Comparison of ENCODE assay signal across 10 cellular contexts in the genomic region with DNA sequence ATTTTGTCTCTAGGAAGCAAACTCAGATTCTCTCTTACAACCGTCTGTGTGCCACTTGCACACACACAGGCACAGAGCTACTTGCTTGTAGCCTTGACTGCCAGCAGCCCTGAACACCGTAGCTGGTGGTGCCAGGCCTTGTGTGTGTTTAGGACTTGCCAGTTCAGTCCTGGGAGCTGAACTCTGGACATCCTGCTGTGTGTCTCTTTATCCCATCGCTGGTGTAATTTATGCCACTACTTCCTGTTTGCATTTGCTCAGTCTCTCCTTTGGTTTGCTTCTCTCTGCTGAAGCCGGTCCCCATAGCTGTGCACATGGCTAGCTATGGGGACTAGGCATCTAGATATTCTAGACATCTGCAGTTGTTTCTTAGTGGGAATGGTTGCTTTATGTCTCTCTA. TPM values are rescaled to one million over a fixed set of nuclear protein-coding genes. Genes with fewer than 3 reads are reported as not detected.
DNase-seq lines count a peak whose midpoint lies in the region; ATAC-seq and TF ChIP-seq lines count a peak whose summit lies in the region.
"Had no signal": no experiment of that assay in that cellular context is flagged by ENCODE, and none has a peak within 500 bp of the region (broad histone marks: within the 10 kb centered on the region; RNA-seq: fewer than 3 reads in every experiment).

No MANE protein-coding gene starts in this region.

- no peak overlapping the region for H3K23ac ChIP-seq in neuronal stem cell (ENCODE audit: low read depth, low read length, poor library complexity)

- H3K18ac ChIP-seq in neuronal stem cell (ENCODE audit: low read length): no peak overlapping the region

- H3K9me3 ChIP-seq in body of pancreas (no peaks in the 10 kb centered on the region), ovary (no peaks in the 10 kb centered on the region), neuronal stem cell (replicated peaks in 1 of 2; ENCODE audit: control insufficient read depth in 2 of 2, insufficient read depth in 1 of 2, low read depth in 1 of 2, low read length in 2 of 2) (no peaks in the 10 kb centered on the region)

- H3K36me3 ChIP-seq in body of pancreas (replicated peaks in 1 of 2; ENCODE audit: insufficient read depth in 1 of 2, low read depth in 2 of 2) (no peaks in the 10 kb centered on the region), ovary (no peaks in the 10 kb centered on the region), neuronal stem cell (replicated peaks in 1 of 2; ENCODE audit: control insufficient read depth in 2 of 2, insufficient read depth in 2 of 2, low read length in 2 of 2) (peaks cover 4 to 19% of the 10 kb centered on the region in 2 donors)

- no peak overlapping the region for H3K4ac ChIP-seq in neuronal stem cell (ENCODE audit: low read length)

- TF ChIP-seq EP300 in ovary (IDR thresholded peaks at IDR 0.05): no peak

- H3K4me1 Mint-ChIP-seq in nephron: peaks cover 33% of the 10 kb centered on the region

- no peak overlapping the region for H3K14ac ChIP-seq in neuronal stem cell (ENCODE audit: low read length)

- intact Hi-C loops in body of pancreas (cut with DNase I) (no loop called here), ovary (cut with DNase I) (no loop called here)

- TF ChIP-seq POLR2A in body of pancreas (IDR thresholded peaks at IDR 0.05): no peak
- TF ChIP-seq POLR2A in ovary (IDR thresholded peaks at IDR 0.05): no peak

- no peaks in the 10 kb centered on the region for H3K9me3 Mint-ChIP-seq in nephron

- H3K27ac Mint-ChIP-seq in nephron: peak overlapping the region in 2 of 3 experiments; percentile 2 to 58

- no peak overlapping the region for H3K4me2 ChIP-seq in neuronal stem cell (ENCODE audit: insufficient read depth, low read length, poor library complexity, severe bottlenecking)

- DNase-seq in DMS153 treated with DMSO at 0.1 percent for 48 hours (lab: John Stamatoyannopoulos, UW; ENCODE audit: unreplicated experiment) (peak; percentile 71), NCI-H2081 treated with DMSO at 0.1 percent for 48 hours (lab: John Stamatoyannopoulos, UW) (peak; percentile 81), body of pancreas (peak; percentile 55 to 78 (median 78)), ovary (no peak), neuronal stem cell (ENCODE audit: low spot score) (no peak)
- DNase-seq: activated CD4-positive, alpha-beta T cell treated with anti-CD3 and anti-CD28 coated beads for 1 hour; mammary epithelial cell had no signal

- H2BK5ac ChIP-seq in neuronal stem cell (ENCODE audit: low read length): no peak overlapping the region

- H4K8ac ChIP-seq in neuronal stem cell (ENCODE audit: low read depth, low read length): no peak overlapping the region

- H4K91ac ChIP-seq in neuronal stem cell (ENCODE audit: low read depth, low read length, poor library complexity): no peak overlapping the region

- H3K27ac ChIP-seq in body of pancreas (peak overlapping the region in 3 of 4 donors; percentile 22 to 59 (median 47)), ovary (no peak overlapping the region), neuronal stem cell (replicated peaks; ENCODE audit: low read length) (no peak overlapping the region)

- H3K4me1 ChIP-seq in body of pancreas (peaks cover 56% of the 10 kb centered on the region), ovary (ENCODE audit: insufficient read depth) (no peaks in the 10 kb centered on the region), neuronal stem cell (ENCODE audit: control insufficient read depth in 2 of 2, insufficient read depth in 1 of 2, low read depth in 1 of 2, low read length in 2 of 2) (peaks cover 3 to 9% of the 10 kb centered on the region in 2 donors)

- H3K9ac ChIP-seq in neuronal stem cell (ENCODE audit: low read depth, low read length, poor library complexity): no peak overlapping the region

- H2BK120ac ChIP-seq in neuronal stem cell (ENCODE audit: low read depth, low read length): no peak overlapping the region

- no peak overlapping the region for H2BK12ac ChIP-seq in neuronal stem cell (ENCODE audit: low read length)

- TF ChIP-seq CTCF in body of pancreas (IDR thresholded peaks at IDR 0.05) (no peak), nephron (IDR thresholded peaks at IDR 0.05; ENCODE audit: unreplicated experiment in 3 of 3) (no peak), ovary (IDR thresholded peaks at IDR 0.05) (no peak)

- H2AFZ ChIP-seq in neuronal stem cell (ENCODE audit: low read length): no peak overlapping the region

- H3K4me3 Mint-ChIP-seq in nephron: no peak overlapping the region

- no peak overlapping the region for H2BK15ac ChIP-seq in neuronal stem cell (ENCODE audit: low read length)

- H3K4me3 ChIP-seq in body of pancreas (no peak overlapping the region), ovary (no peak overlapping the region), neuronal stem cell (ENCODE audit: low read length in 2 of 2) (no peak overlapping the region)

- H3K36me3 Mint-ChIP-seq in nephron (ENCODE audit: low read depth): peaks cover 33% of the 10 kb centered on the region

- H3K27me3 ChIP-seq in body of pancreas (no peaks in the 10 kb centered on the region), ovary (no peaks in the 10 kb centered on the region), neuronal stem cell (ENCODE audit: control insufficient read depth in 3 of 3, insufficient read depth in 3 of 3, low read depth in 1 of 3, low read length in 3 of 3) (no peaks in the 10 kb centered on the region)

- H3K79me1 ChIP-seq in neuronal stem cell (ENCODE audit: low read depth, low read length): peaks cover 6% of the 10 kb centered on the region

- no peaks in the 10 kb centered on the region for H3K27me3 Mint-ChIP-seq in nephron (ENCODE audit: low read depth)

- 6 to 7% methylated on average over 4 of the region's 4 CpGs for WGBS in body of pancreas, 2 donors
- WGBS in ovary, 3 donors: 43 to 56% (median 48%) methylated on average over 4 of the region's 4 CpGs
- no CpG with 5 or more reads among the region's 4 CpGs for WGBS in neuronal stem cell (ENCODE audit: extremely low coverage in 2 of 2, insufficient read length in 2 of 2, insufficient replicate concordance in 1 of 2), 2 donors

- no peak overlapping the region for H2AK5ac ChIP-seq in neuronal stem cell (ENCODE audit: low read depth, low read length)

- ATAC-seq in body of pancreas (peak; percentile 79), GM19397 (IDR thresholded peaks at IDR 0.05; ENCODE audit: unreplicated experiment) (no peak), GM18517 (IDR thresholded peaks at IDR 0.05; ENCODE audit: unreplicated experiment) (no peak)

RNA-seq across cellular contexts. Expression of a gene that starts 24.0 kb away (rescaled TPM):
- total RNA-seq in body of pancreas: 10 to 100 TPM; 32.2 to 33.9 TPM
- total RNA-seq in ovary: 10 to 100 TPM; 13.5 to 27.8 (median 25.8) TPM
- 10 to 100 TPM; 12.3 to 27.0 TPM for polyA plus RNA-seq in ovary
- 29.7 TPM for polyA plus RNA-seq in neuronal stem cell (2013, experiment 1 of 2)
- 29.6 TPM for polyA plus RNA-seq in neuronal stem cell (2013, experiment 2 of 2)

RNA-seq across cellular contexts. Expression of a gene that starts 49.7 kb away (rescaled TPM):
- total RNA-seq in body of pancreas (10 to 100 TPM in 1 of 2 donors, 1 to 10 TPM in 1; 3.6 to 16.2 TPM), ovary (10 to 100 TPM; 10.2 to 22.7 (median 19.5) TPM)
- 10 to 100 TPM in 1 of 2 donors, 1 to 10 TPM in 1; 5.4 to 15.8 TPM for polyA plus RNA-seq in ovary
- 75.8 TPM for polyA plus RNA-seq in neuronal stem cell (2013, experiment 1 of 2)
- 74.3 TPM for polyA plus RNA-seq in neuronal stem cell (2013, experiment 2 of 2)

RNA-seq across cellular contexts. Expression of a gene that starts 54.0 kb away (rescaled TPM):
- total RNA-seq in body of pancreas (under 1 TPM; 0.26 to 0.33 TPM), ovary (1 to 10 TPM in 5 of 7 donors, under 1 TPM in 2; 0.12 to 7.9 (median 5.4) TPM)
- polyA plus RNA-seq in ovary: under 1 TPM; 0.60 to 0.94 TPM
- 74.6 TPM for polyA plus RNA-seq in neuronal stem cell (2013, experiment 1 of 2)
- 74.3 TPM for polyA plus RNA-seq in neuronal stem cell (2013, experiment 2 of 2)

Comparison
In these comparisons a context has a peak if more than half of its experiments do, and no peak if none do; other contexts are left out.
1. DNase-seq: peak in DMS153 treated with DMSO at 0.1 percent for 48 hours (single experiment), NCI-H2081 treated with DMSO at 0.1 percent for 48 hours (single experiment) and body of pancreas (4 of 4); none in ovary (0 of 5) and neuronal stem cell (single experiment).
2. H3K27ac ChIP-seq: peak in body of pancreas (3 of 4); none in ovary (0 of 2) and neuronal stem cell (single experiment).